In genomic region chr7:121082400-121083101, GRCh38 we compare ENCODE assay signal across 28 cellular contexts.
DNase-seq lines count a peak whose midpoint lies in the region; ATAC-seq, FAIRE-seq and TF ChIP-seq lines count a peak whose summit lies in the region.
"Had no signal": no experiment of that assay in that cellular context is flagged by ENCODE, and none has a peak within 500 bp of the region (broad histone marks: within the 10 kb centered on the region; RNA-seq: fewer than 3 reads in every experiment).

No MANE protein-coding gene starts in this region.

- no peaks in the 10 kb centered on the region for H3K9me3 Mint-ChIP-seq in astrocyte (ENCODE audit: unreplicated experiment)
- H3K9me3 Mint-ChIP-seq: activated CD4-positive, alpha-beta T cell treated with anti-CD3 and anti-CD28 coated beads, Interleukin-2, amount 10 ng/mL, durations not matched to agents 24 days and 14 days; activated T-cell treated with anti-CD3 and anti-CD28 coated beads, Interleukin-2, amount 50 U/mL, for 24 hours; memory B cell had no signal

- H3K9me3 ChIP-seq in PC-3 (ENCODE audit: low read length) (no peaks in the 10 kb centered on the region), astrocyte (ENCODE audit: insufficient read depth, low read depth, low read length) (no peaks in the 10 kb centered on the region), mesenchymal stem cell (ENCODE audit: control insufficient read depth, low read length) (no peaks in the 10 kb centered on the region), subcutaneous abdominal adipose tissue (ENCODE audit: control insufficient read depth in 5 of 5, low read length in 5 of 5) (no peaks in the 10 kb centered on the region)
- H3K9me3 ChIP-seq: breast epithelium, Caco-2 had no signal

- H3K23ac ChIP-seq in mesenchymal stem cell (ENCODE audit: low read length in 2 of 2) = no peak overlapping the region

- H3K27me3 ChIP-seq in PC-3 (ENCODE audit: low read length) (no peaks in the 10 kb centered on the region), astrocyte (ENCODE audit: insufficient read depth, low read length) (no peaks in the 10 kb centered on the region), mesenchymal stem cell (ENCODE audit: control insufficient read depth in 1 of 2, insufficient read depth in 1 of 2, low read length in 2 of 2) (no peaks in the 10 kb centered on the region), subcutaneous abdominal adipose tissue (ENCODE audit: control insufficient read depth in 5 of 5, insufficient read depth in 4 of 5, low read length in 5 of 5) (no peaks in the 10 kb centered on the region)
- H3K27me3 ChIP-seq: breast epithelium had no signal

- H3K4me2 ChIP-seq in PC-3 (ENCODE audit: low read length) (peak overlapping the region; percentile 82), astrocyte (ENCODE audit: low read length) (peak overlapping the region; percentile 78), mesenchymal stem cell (ENCODE audit: low read length, poor library complexity, severe bottlenecking) (no peak overlapping the region)

- no peak overlapping the region for H3K4ac ChIP-seq in mesenchymal stem cell (ENCODE audit: low read depth in 1 of 2, low read length in 2 of 2)

- no peaks in the 10 kb centered on the region for H3K9me2 ChIP-seq in PC-3 (replicated peaks; ENCODE audit: low read length)

- H3K79me2 ChIP-seq in PC-3 (ENCODE audit: low read length) (no peaks in the 10 kb centered on the region), astrocyte (ENCODE audit: insufficient read depth, low read length) (no peaks in the 10 kb centered on the region)

- H4K8ac ChIP-seq in mesenchymal stem cell (ENCODE audit: low read length) = peak overlapping the region; percentile 88

- CTCF ChIA-PET in PC-3 (lab: Charles Lee) = interaction anchor here (0.7 to 1.2 kb wide), 5 partner anchors 26 to 132 kb away, joined by 3 to 5 read pairs (median 3); partner anchors contain the start of gene ING3

- H3K36me3 Mint-ChIP-seq in astrocyte (ENCODE audit: low read depth, unreplicated experiment) = no peaks in the 10 kb centered on the region

- peaks cover 15% of the 10 kb centered on the region for H3F3A ChIP-seq in PC-3 (ENCODE audit: low read length, unreplicated experiment)

- H3K4me3 ChIP-seq in PC-3 (ENCODE audit: low read length) (no peak overlapping the region; the same call in 1 of the 2 replicates), astrocyte (ENCODE audit: insufficient read depth, low read depth, low read length) (no peak overlapping the region), mesenchymal stem cell (ENCODE audit: insufficient read depth in 1 of 2, low read depth in 1 of 2, low read length in 2 of 2) (no peak overlapping the region), subcutaneous abdominal adipose tissue (ENCODE audit: low read depth in 1 of 5, low read length in 5 of 5) (no peak overlapping the region)
- H3K4me3 ChIP-seq: breast epithelium, skin epidermis had no signal

- no peaks in the 10 kb centered on the region for H3K36me3 ChIP-seq in PC-3 (ENCODE audit: low read depth, low read length)
- no peaks in the 10 kb centered on the region for H3K36me3 ChIP-seq in astrocyte (ENCODE audit: insufficient read depth, low read length)
- H3K36me3 ChIP-seq in mesenchymal stem cell (ENCODE audit: control insufficient read depth in 1 of 2, insufficient read depth in 2 of 2, low read depth in 1 of 2, low read length in 2 of 2) = no peaks in the 10 kb centered on the region
- peaks cover 0 to 5% (median 0%) of the 10 kb centered on the region in 5 donors for H3K36me3 ChIP-seq in subcutaneous abdominal adipose tissue (ENCODE audit: control insufficient read depth in 5 of 5, insufficient read depth in 5 of 5, low read length in 5 of 5)
- H3K36me3 ChIP-seq: breast epithelium had no signal

- no peaks in the 10 kb centered on the region for H4K20me1 ChIP-seq in PC-3 (ENCODE audit: low read length)
- H4K20me1 ChIP-seq in astrocyte (ENCODE audit: insufficient read depth, low read length) = no peaks in the 10 kb centered on the region

- H3K4me3 Mint-ChIP-seq in astrocyte (ENCODE audit: unreplicated experiment) = peak overlapping the region; percentile 30
- H3K4me3 Mint-ChIP-seq: activated CD4-positive, alpha-beta T cell treated with anti-CD3 and anti-CD28 coated beads, Interleukin-2, amount 10 ng/mL, durations not matched to agents 24 days and 14 days; activated T-cell treated with anti-CD3 and anti-CD28 coated beads, Interleukin-2, amount 50 U/mL, for 24 hours; memory B cell had no signal

- POLR2A ChIA-PET in PC-3 (lab: Charles Lee; ENCODE audit: unreplicated experiment) = interaction anchor here (0.5 kb wide), 2 partner anchors 30 to 132 kb away, joined by 8 to 17 read pairs; partner anchors contain the start of gene ING3

- intact Hi-C loops in PC-3 (cut with micrococcal nuclease) = loop anchor here (2.0 to 5.0 kb wide), 2 partner anchors 14 to 225 kb away; partner anchors contain the start of gene TSPAN12

- no peaks in the 10 kb centered on the region for H3K27me3 Mint-ChIP-seq in astrocyte (ENCODE audit: low read depth, unreplicated experiment)
- H3K27me3 Mint-ChIP-seq: progenitor cell of endocrine pancreas had no signal

- no peak for DNase-seq in PC-3
- DNase-seq in astrocyte (ENCODE audit: low read depth) = no peak
- no peak for DNase-seq in mesenchymal stem cell
- no peak for DNase-seq in NCI-H146 treated with DMSO at 0.1 percent for 48 hours (lab: John Stamatoyannopoulos, UW; ENCODE audit: unreplicated experiment)
- DNase-seq in stimulated activated naive CD4-positive, alpha-beta T cell (lab: John Stamatoyannopoulos, UW) = no peak
- DNase-seq in activated T-cell treated with anti-CD3 and anti-CD28 coated beads, Interleukin-2, amount 50 U/mL, for 48 hours = no peak
- DNase-seq: activated CD4-positive, alpha-beta T cell treated with anti-CD3 and anti-CD28 coated beads, Interleukin-2, amount 10 ng/mL, durations not matched to agents 24 days and 14 days; activated naive CD4-positive, alpha-beta T cell; activated T-cell treated with anti-CD3 and anti-CD28 coated beads, Interleukin-2, amount 50 U/mL, for 24 hours; C1 segment of cervical spinal cord; Caco-2; DMS79 treated with DMSO at 0.1 percent for 48 hours; effector CD4-positive, alpha-beta T cell; GF-D8; Kasumi-1; left colon; NCI-H146; NCI-H446 treated with DMSO at 0.1 percent for 48 hours; NCI-H82; stimulated activated CD4-positive, alpha-beta T cell treated with anti-CD3 and anti-CD28 coated beads, Interleukin-2, amount 100 ng/mL, for 24 hours; T-helper 9 cell had no signal

- BruUV-seq in PC-3 (replicated peaks; lab: Mats Ljungman, UMichigan) = no TSS peak

- no peak overlapping the region for H3K14ac ChIP-seq in mesenchymal stem cell (ENCODE audit: low read length in 2 of 2)

- no peak overlapping the region for H2BK5ac ChIP-seq in mesenchymal stem cell (ENCODE audit: low read depth, low read length, poor library complexity, severe bottlenecking)

- H3K4me1 ChIP-seq in PC-3 (ENCODE audit: insufficient read depth, low read length) = peaks cover 65% of the 10 kb centered on the region
- peaks cover 36% of the 10 kb centered on the region for H3K4me1 ChIP-seq in astrocyte (ENCODE audit: insufficient read depth, low read length)
- H3K4me1 ChIP-seq in mesenchymal stem cell (ENCODE audit: control insufficient read depth, insufficient read depth, low read depth, low read length) = peaks cover 6% of the 10 kb centered on the region
- H3K4me1 ChIP-seq in subcutaneous abdominal adipose tissue (ENCODE audit: control insufficient read depth in 5 of 5, insufficient read depth in 5 of 5, low read length in 5 of 5) = peaks cover 3 to 55% (median 34%) of the 10 kb centered on the region in 5 donors
- H3K4me1 ChIP-seq: breast epithelium had no signal

- peak overlapping the region; percentile 20 for H2AK5ac ChIP-seq in mesenchymal stem cell (ENCODE audit: low read length, severe bottlenecking)

- no peak for ATAC-seq in PC-3
- ATAC-seq: left colon had no signal

- H4K91ac ChIP-seq in mesenchymal stem cell (ENCODE audit: low read length) = peak overlapping the region; percentile 41

- 0 out of 2 replicates have a peak overlapping the region, but pooled peaks have one; percentile 48 for H2AFZ ChIP-seq in PC-3 (ENCODE audit: low read length)
- H2AFZ ChIP-seq in astrocyte (ENCODE audit: low read depth, low read length) = peak overlapping the region; percentile 48
- H2AFZ ChIP-seq in mesenchymal stem cell (ENCODE audit: low read depth, low read length) = no peak overlapping the region

- H3K9ac ChIP-seq in PC-3 (ENCODE audit: low read length) (no peak overlapping the region), astrocyte (ENCODE audit: low read length) (peak overlapping the region; percentile 64), mesenchymal stem cell (ENCODE audit: low read length) (peak overlapping the region; percentile 74), subcutaneous abdominal adipose tissue (ENCODE audit: low read length in 5 of 5) (no peak overlapping the region)

- no peak for FAIRE-seq in astrocyte (lab: Jason Lieb, UNC)

- peak overlapping the region; percentile 97 for H3K27ac Mint-ChIP-seq in astrocyte (ENCODE audit: unreplicated experiment)
- H3K27ac Mint-ChIP-seq: activated CD4-positive, alpha-beta T cell treated with anti-CD3 and anti-CD28 coated beads, Interleukin-2, amount 10 ng/mL, durations not matched to agents 24 days and 14 days; activated T-cell treated with anti-CD3 and anti-CD28 coated beads, Interleukin-2, amount 50 U/mL, for 24 hours; memory B cell; progenitor cell of endocrine pancreas had no signal

- peak overlapping the region in 1 of 2 experiments; percentile 93 for H3K18ac ChIP-seq in mesenchymal stem cell (ENCODE audit: low read depth in 1 of 2, low read length in 2 of 2)

- H3K27ac ChIP-seq in PC-3 (ENCODE audit: low read length) (no peak overlapping the region), astrocyte (ENCODE audit: low read depth, low read length) (peak overlapping the region; percentile 94), mesenchymal stem cell (ENCODE audit: low read length, poor library complexity, severe bottlenecking) (peak overlapping the region; percentile 98), subcutaneous abdominal adipose tissue (ENCODE audit: low read depth, low read length) (peak overlapping the region; percentile 26)
- H3K27ac ChIP-seq: breast epithelium, HL-60, RWPE1, skin epidermis had no signal

- no peak overlapping the region for H2BK120ac ChIP-seq in mesenchymal stem cell (ENCODE audit: low read depth, low read length)

- H3K4me1 Mint-ChIP-seq in astrocyte (ENCODE audit: low read depth, unreplicated experiment) = peaks cover 55% of the 10 kb centered on the region
- H3K4me1 Mint-ChIP-seq: activated CD4-positive, alpha-beta T cell treated with anti-CD3 and anti-CD28 coated beads, Interleukin-2, amount 10 ng/mL, durations not matched to agents 24 days and 14 days had no signal

- H2BK15ac ChIP-seq in mesenchymal stem cell (ENCODE audit: low read depth, poor library complexity, severe bottlenecking) = no peak overlapping the region

- H3K79me1 ChIP-seq in mesenchymal stem cell (replicated peaks; ENCODE audit: low read length, poor library complexity, severe bottlenecking) = peaks cover 6% of the 10 kb centered on the region

- TF ChIP-seq CTCF in PC-3 (conservative IDR thresholded peaks at IDR 0.05; ENCODE audit: low read depth, low read length) (no peak), astrocyte (IDR thresholded peaks at IDR 0.05; ENCODE audit: insufficient read depth, low read depth, low read length) (no peak)

- H2BK12ac ChIP-seq in mesenchymal stem cell (ENCODE audit: low read length in 2 of 2) = peak overlapping the region in 1 of 2 experiments; percentile 30

Comparison
In these comparisons a context has a peak if more than half of its experiments do, and no peak if none do; other contexts are left out.
1. H3K9ac ChIP-seq: peak in astrocyte (single experiment) and mesenchymal stem cell (single experiment); none in PC-3 (single experiment) and subcutaneous abdominal adipose tissue (0 of 5).